16 cellular contexts compared by ENCODE assay signal in genomic region chr6:45791181-45791580, GRCh38.
DNase-seq lines count a peak whose midpoint lies in the region; ATAC-seq, FAIRE-seq and TF ChIP-seq lines count a peak whose summit lies in the region.
"Had no signal": no experiment of that assay in that cellular context is flagged by ENCODE, and none has a peak within 500 bp of the region (broad histone marks: within the 10 kb centered on the region; RNA-seq: fewer than 3 reads in every experiment).

No MANE protein-coding gene starts in this region.

- no peaks in the 10 kb centered on the region for H3K36me3 ChIP-seq in ACC112 (ENCODE audit: insufficient read depth, low read length)
- no peaks in the 10 kb centered on the region for H3K36me3 ChIP-seq in brain microvascular endothelial cell (replicated peaks)
- H3K36me3 ChIP-seq: ascending aorta had no signal

- peak overlapping the region; percentile 14 for H2AFZ ChIP-seq in ACC112 (ENCODE audit: low read length, unreplicated experiment)

- H3K4me3 ChIP-seq in ACC112 (ENCODE audit: low read depth, low read length) (no peak overlapping the region), brain microvascular endothelial cell (ENCODE audit: low read depth, low read length) (no peak overlapping the region)
- H3K4me3 ChIP-seq: ascending aorta had no signal

- DNase-seq in HCEC 1CT (peak; percentile 64), brain microvascular endothelial cell (peak; percentile 1), foreskin melanocyte (peak; percentile 35), H54 (ENCODE audit: insufficient read length, low spot score) (no peak), cerebellar cortex (ENCODE audit: low spot score) (no peak)
- no peak for DNase-seq in activated CD4-positive, CD25-positive, alpha-beta regulatory T cell treated with anti-CD3 and anti-CD28 coated beads, Interleukin-2, amount 50 U/mL, for 72 hours
- DNase-seq: activated naive CD4-positive, alpha-beta T cell; CD8-positive, alpha-beta memory T cell; left cardiac atrium; NCI-H1694 treated with DMSO at 0.1 percent for 48 hours; stimulated activated CD4-positive, alpha-beta T cell treated with anti-CD3 and anti-CD28 coated beads, Interleukin-15, amount 100 ng/mL, for 24 hours; stimulated activated naive CD8-positive, alpha-beta T cell treated with anti-CD3 and anti-CD28 coated beads, Interleukin-15, Interleukin-2, amounts not matched to agents 100 U/mL and 50 U/mL, for 24 hours had no signal

- H3K27ac ChIP-seq in ACC112 (ENCODE audit: low read depth, low read length) (peak overlapping the region; percentile 71), brain microvascular endothelial cell (peak overlapping the region; percentile 60)
- H3K27ac ChIP-seq: ascending aorta had no signal

- no peak for FAIRE-seq in H54 (lab: Jason Lieb, UNC)

- TF ChIP-seq CTCF in brain microvascular endothelial cell (IDR thresholded peaks at IDR 0.05; ENCODE audit: low read depth, low read length, missing control alignments), result no peak

- in situ Hi-C loops in brain microvascular endothelial cell (cut with HindIII; ENCODE audit: low pct_ligation_motif_present, low sequenced_read_pairs), result no loop called here

- peaks cover 12% of the 10 kb centered on the region for H3K4me1 ChIP-seq in ACC112 (ENCODE audit: control insufficient read depth, insufficient read depth, low read length, unreplicated experiment)
- H3K4me1 ChIP-seq: ascending aorta had no signal

- no peak for ATAC-seq in HG03460 (IDR thresholded peaks at IDR 0.05; ENCODE audit: unreplicated experiment)
- ATAC-seq: esophagus mucosa; left cardiac atrium; stimulated activated naive CD8-positive, alpha-beta T cell treated with anti-CD3 and anti-CD28 coated beads, Interleukin-15, Interleukin-2, amounts not matched to agents 100 U/mL and 50 U/mL, for 24 hours had no signal

- TF ChIP-seq POLR2A in H54 (IDR thresholded peaks at IDR 0.05; ENCODE audit: low read depth, low read length), result no peak

- H3K79me2 ChIP-seq in ACC112 (ENCODE audit: control insufficient read depth, insufficient read depth, low read length, unreplicated experiment), result no peaks in the 10 kb centered on the region

- H3K27me3 ChIP-seq in ACC112 (ENCODE audit: insufficient read depth, low read length), result no peaks in the 10 kb centered on the region
- no peaks in the 10 kb centered on the region for H3K27me3 ChIP-seq in brain microvascular endothelial cell (replicated peaks)
- H3K27me3 ChIP-seq: ascending aorta had no signal

Comparison
In these comparisons a context has a peak if more than half of its experiments do, and no peak if none do; other contexts are left out.
1. DNase-seq: peak in HCEC 1CT (single experiment), brain microvascular endothelial cell (single experiment) and foreskin melanocyte (single experiment); none in activated CD4-positive, CD25-positive, alpha-beta regulatory T cell treated with anti-CD3 and anti-CD28 coated beads, Interleukin-2, amount 50 U/mL, for 72 hours (single experiment), H54 (single experiment) and cerebellar cortex (single experiment).